17 cellular contexts compared by ENCODE assay signal in genomic region chr12:77337327-77337726, GRCh38.
"Had no signal": no experiment of that assay in that cellular context is flagged by ENCODE, and none has a peak within 500 bp of the region (broad histone marks: within the 10 kb centered on the region; RNA-seq: fewer than 3 reads in every experiment).

No MANE protein-coding gene starts in this region.

- ATAC-seq: body of pancreas; effector memory CD8-positive, alpha-beta T cell; gastroesophageal sphincter; stimulated activated naive CD8-positive, alpha-beta T cell treated with anti-CD3 and anti-CD28 coated beads, Interleukin-15, amount 100 ng/mL, for 72 hours had no signal

- H3K4me3 Mint-ChIP-seq: activated CD4-positive, alpha-beta T cell treated with anti-CD3 and anti-CD28 coated beads, Interleukin-2, amount 10 ng/mL, durations not matched to agents 7 days and 5 days; central memory CD8-positive, alpha-beta T cell; dendritic cell treated with granulocyte-macrophage colony-stimulating factor and Interleukin-4, amounts not matched to agents 40 ng/mL and 50 ng/mL, for 4 days; effector memory CD8-positive, alpha-beta T cell; mesothelial cell of epicardium; stimulated activated naive CD8-positive, alpha-beta T cell treated with anti-CD3 and anti-CD28 coated beads, Interleukin-15, amount 100 ng/mL, for 72 hours had no signal

- H3K4me3 ChIP-seq: body of pancreas, gastroesophageal sphincter, testis had no signal

- H3K27me3 ChIP-seq: body of pancreas, gastroesophageal sphincter, testis had no signal

- H3K9me3 Mint-ChIP-seq: activated CD4-positive, alpha-beta T cell treated with anti-CD3 and anti-CD28 coated beads, Interleukin-2, amount 10 ng/mL, durations not matched to agents 7 days and 5 days; central memory CD8-positive, alpha-beta T cell; dendritic cell treated with granulocyte-macrophage colony-stimulating factor and Interleukin-4, amounts not matched to agents 40 ng/mL and 50 ng/mL, for 4 days; effector memory CD8-positive, alpha-beta T cell; mesothelial cell of epicardium; stimulated activated naive CD8-positive, alpha-beta T cell treated with anti-CD3 and anti-CD28 coated beads, Interleukin-15, amount 100 ng/mL, for 72 hours had no signal

- H3K36me3 ChIP-seq: gastroesophageal sphincter had no signal

- H3K4me1 ChIP-seq: body of pancreas, gastroesophageal sphincter, parathyroid adenoma, testis had no signal

- H3K9ac ChIP-seq: parathyroid adenoma had no signal

- H3K27ac Mint-ChIP-seq: activated CD4-positive, alpha-beta T cell treated with anti-CD3 and anti-CD28 coated beads, Interleukin-2, amount 10 ng/mL, durations not matched to agents 7 days and 5 days; dendritic cell treated with granulocyte-macrophage colony-stimulating factor and Interleukin-4, amounts not matched to agents 40 ng/mL and 50 ng/mL, for 4 days; effector memory CD8-positive, alpha-beta T cell; mesothelial cell of epicardium; stimulated activated naive CD8-positive, alpha-beta T cell treated with anti-CD3 and anti-CD28 coated beads, Interleukin-15, amount 100 ng/mL, for 72 hours had no signal

- H3K36me3 Mint-ChIP-seq: mesothelial cell of epicardium had no signal

- DNase-seq: activated CD4-positive, alpha-beta T cell treated with anti-CD3 and anti-CD28 coated beads, Interleukin-2, amount 10 ng/mL, durations not matched to agents 7 days and 5 days; activated CD4-positive, CD25-positive, alpha-beta regulatory T cell; activated CD8-positive, alpha-beta memory T cell treated with anti-CD3 and anti-CD28 coated beads for 24 hours; activated naive CD4-positive, alpha-beta T cell treated with anti-CD3 and anti-CD28 coated beads, Interleukin-2, amount 50 U/mL, for 16 hours; body of pancreas; effector memory CD8-positive, alpha-beta T cell; kidney; stimulated activated CD4-positive, alpha-beta T cell treated with anti-CD3 and anti-CD28 coated beads, Interleukin-15, amount 100 ng/mL, for 24 hours; stimulated activated CD4-positive, alpha-beta T cell treated with anti-CD3 and anti-CD28 coated beads, Interleukin-4, amount 100 ng/mL, for 24 hours; stimulated activated naive CD8-positive, alpha-beta T cell treated with anti-CD3 and anti-CD28 coated beads, Interleukin-15, amount 100 ng/mL, for 72 hours; testis had no signal

- H3K27me3 Mint-ChIP-seq: activated CD4-positive, alpha-beta T cell treated with anti-CD3 and anti-CD28 coated beads, Interleukin-2, amount 10 ng/mL, durations not matched to agents 7 days and 5 days; central memory CD8-positive, alpha-beta T cell; dendritic cell treated with granulocyte-macrophage colony-stimulating factor and Interleukin-4, amounts not matched to agents 40 ng/mL and 50 ng/mL, for 4 days; effector memory CD8-positive, alpha-beta T cell; stimulated activated naive CD8-positive, alpha-beta T cell treated with anti-CD3 and anti-CD28 coated beads, Interleukin-15, amount 100 ng/mL, for 72 hours had no signal

- H3K9me3 ChIP-seq: body of pancreas, gastroesophageal sphincter, testis had no signal

- H3K4me1 Mint-ChIP-seq: activated CD4-positive, alpha-beta T cell treated with anti-CD3 and anti-CD28 coated beads, Interleukin-2, amount 10 ng/mL, durations not matched to agents 7 days and 5 days; central memory CD8-positive, alpha-beta T cell; stimulated activated naive CD8-positive, alpha-beta T cell treated with anti-CD3 and anti-CD28 coated beads, Interleukin-15, amount 100 ng/mL, for 72 hours had no signal

- H3K27ac ChIP-seq: body of pancreas, epithelial cell of prostate, gastroesophageal sphincter, parathyroid adenoma, testis had no signal
